ENCODE assay signal across 8 cellular contexts in genomic region chr2:9004338-9005204, GRCh38. TPM values are rescaled to one million over a fixed set of nuclear protein-coding genes. Genes with fewer than 3 reads are reported as not detected.
DNase-seq lines count a peak whose midpoint lies in the region; ATAC-seq, FAIRE-seq and TF ChIP-seq lines count a peak whose summit lies in the region.

No MANE protein-coding gene starts in this region.

- ATAC-seq in HG03135 (IDR thresholded peaks at IDR 0.05; ENCODE audit: unreplicated experiment) (peak; percentile 15), GM21367 (IDR thresholded peaks at IDR 0.05; ENCODE audit: unreplicated experiment) (no peak)

- H3K4me1 ChIP-seq in adrenal gland (replicated peaks in 1 of 2): peaks cover 5% of the 10 kb centered on the region in 2 donors
- peaks cover 0 to 4% of the 10 kb centered on the region in 2 donors for H3K4me1 ChIP-seq in kidney (ENCODE audit: control insufficient read depth in 1 of 2, insufficient read depth in 1 of 2, low read depth in 1 of 2, low read length in 2 of 2)
- H3K4me1 ChIP-seq in subcutaneous abdominal adipose tissue (ENCODE audit: control insufficient read depth in 5 of 5, insufficient read depth in 5 of 5, low read length in 5 of 5): peaks cover 0 to 20% (median 14%) of the 10 kb centered on the region in 5 donors

- H3K4me3 ChIP-seq in AG10803 (ENCODE audit: low read length): peak overlapping the region; percentile 74
- H3K4me3 ChIP-seq in adrenal gland: peak overlapping the region in 3 of 4 donors; percentile 32 to 82 (median 40)
- peak overlapping the region; percentile 61 to 74 for H3K4me3 ChIP-seq in kidney (ENCODE audit: low read length in 2 of 2)
- H3K4me3 ChIP-seq in subcutaneous abdominal adipose tissue (ENCODE audit: low read depth in 1 of 5, low read length in 5 of 5): peak overlapping the region in 4 of 5 donors; percentile 62 to 67 (median 64)

- H3K9me3 ChIP-seq in adrenal gland (replicated peaks in 1 of 3) (no peaks in the 10 kb centered on the region), kidney (ENCODE audit: control insufficient read depth in 1 of 2, low read length in 2 of 2) (no peaks in the 10 kb centered on the region), subcutaneous abdominal adipose tissue (ENCODE audit: control insufficient read depth in 5 of 5, low read length in 5 of 5) (no peaks in the 10 kb centered on the region)

- no peak for FAIRE-seq in kidney (lab: Jason Lieb, UNC)

- no peak for TF ChIP-seq POLR2A in adrenal gland (IDR thresholded peaks at IDR 0.05)

- no peaks in the 10 kb centered on the region for H3K36me3 ChIP-seq in adrenal gland (replicated peaks in 1 of 2)
- no peaks in the 10 kb centered on the region for H3K36me3 ChIP-seq in kidney (ENCODE audit: control insufficient read depth in 1 of 2, insufficient read depth in 2 of 2, low read length in 2 of 2)
- H3K36me3 ChIP-seq in subcutaneous abdominal adipose tissue (ENCODE audit: control insufficient read depth in 5 of 5, insufficient read depth in 5 of 5, low read length in 5 of 5): no peaks in the 10 kb centered on the region

- 29 to 49% (median 31%) methylated on average over 12 to 25 of the region's 25 CpGs for WGBS in adrenal gland, 4 donors

- intact Hi-C loops in adrenal gland (cut with DNase I): no loop called here
- intact Hi-C loops in kidney (cut with DNase I): no loop called here
- intact Hi-C loops in posterior vena cava (cut with DNase I): no loop called here

- H3K27ac ChIP-seq in adrenal gland (peak overlapping the region in 2 of 5 donors; percentile 47 to 74), kidney (ENCODE audit: low read depth in 2 of 2, low read length in 2 of 2) (peak overlapping the region; percentile 78), subcutaneous abdominal adipose tissue (ENCODE audit: low read depth, low read length) (no peak overlapping the region)

- peak overlapping the region; percentile 79 to 88 for H3K9ac ChIP-seq in kidney (ENCODE audit: low read length in 2 of 2)
- H3K9ac ChIP-seq in subcutaneous abdominal adipose tissue (ENCODE audit: low read length in 5 of 5): peak overlapping the region in 4 of 5 donors; percentile 46 to 76 (median 60)

- DNase-seq in AG10803 (ENCODE audit: low read depth) (no peak), adrenal gland (no peak), kidney (no peak), KBM-7 (no peak), posterior vena cava (ENCODE audit: low spot score) (no peak)

- TF ChIP-seq CTCF in AG10803 (conservative IDR thresholded peaks at IDR 0.05; ENCODE audit: low read length) (no peak), adrenal gland (IDR thresholded peaks at IDR 0.05) (no peak), kidney (IDR thresholded peaks at IDR 0.05; ENCODE audit: borderline replicate concordance, extremely low read depth, insufficient read depth) (no peak)

- H3K27me3 ChIP-seq in adrenal gland (no peaks in the 10 kb centered on the region), subcutaneous abdominal adipose tissue (ENCODE audit: control insufficient read depth in 5 of 5, insufficient read depth in 4 of 5, low read length in 5 of 5) (no peaks in the 10 kb centered on the region)

- in situ Hi-C loops in KBM-7 (cut with MboI; ENCODE audit: low pct_unique_long_range_greater_than_20kb, low sequenced_read_pairs): no loop called here

RNA-seq across cellular contexts. Expression of gene MBOAT2, which starts 1.1 kb away (rescaled TPM):
- 1 to 10 TPM in 6 of 8 donors, under 1 TPM in 2; 0.24 to 3.8 (median 2.1) TPM for total RNA-seq in adrenal gland
- 1 to 10 TPM; 1.9 to 3.7 (median 3.4) TPM for polyA plus RNA-seq in adrenal gland
- total RNA-seq in kidney: 28.6 TPM
- polyA plus RNA-seq in kidney (ENCODE audit: insufficient read depth, low read depth, low replicate concordance): 15.9 TPM
- total RNA-seq in posterior vena cava: 10 to 100 TPM in 1 of 2 donors, 1 to 10 TPM in 1; 9.4 to 16.1 TPM
